In genomic region chr12:34398706-34399630, GRCh38 we compare ENCODE assay signal across 12 cellular contexts.
DNase-seq lines count a peak whose midpoint lies in the region; ATAC-seq and TF ChIP-seq lines count a peak whose summit lies in the region.
"Had no signal": no experiment of that assay in that cellular context is flagged by ENCODE, and none has a peak within 500 bp of the region (broad histone marks: within the 10 kb centered on the region; RNA-seq: fewer than 3 reads in every experiment).

No MANE protein-coding gene starts in this region.

- peaks cover 21% of the 10 kb centered on the region for H3K9me3 Mint-ChIP-seq in activated T-cell treated with anti-CD3 and anti-CD28 coated beads, Interleukin-2, amount 50 U/mL, for 24 hours

- H3K4me3 Mint-ChIP-seq in activated T-cell treated with anti-CD3 and anti-CD28 coated beads, Interleukin-2, amount 50 U/mL, for 24 hours: no peak overlapping the region
- H3K4me3 Mint-ChIP-seq: activated naive CD4-positive, alpha-beta T cell treated with anti-CD3 and anti-CD28 coated beads, Interleukin-2, amount 50 U/mL, for 24 hours had no signal

- WGBS in stomach, 5 donors: 63 to 71% (median 67%) methylated on average over 25 to 38 of the region's 38 CpGs

- H3K27ac Mint-ChIP-seq in activated T-cell treated with anti-CD3 and anti-CD28 coated beads, Interleukin-2, amount 50 U/mL, for 24 hours: no peak overlapping the region
- H3K27ac Mint-ChIP-seq: activated naive CD4-positive, alpha-beta T cell treated with anti-CD3 and anti-CD28 coated beads, Interleukin-2, amount 50 U/mL, for 24 hours had no signal

- no peaks in the 10 kb centered on the region for H3K4me1 ChIP-seq in stomach

- no peak overlapping the region for H3K4me3 ChIP-seq in stomach

- no peak for TF ChIP-seq POLR2A in stomach (IDR thresholded peaks at IDR 0.05)

- H3K36me3 Mint-ChIP-seq in activated T-cell treated with anti-CD3 and anti-CD28 coated beads, Interleukin-2, amount 50 U/mL, for 24 hours (ENCODE audit: low read depth): peaks cover 5% of the 10 kb centered on the region
- H3K36me3 Mint-ChIP-seq: activated naive CD4-positive, alpha-beta T cell treated with anti-CD3 and anti-CD28 coated beads, Interleukin-2, amount 50 U/mL, for 24 hours had no signal

- TF ChIP-seq CTCF in stomach (IDR thresholded peaks at IDR 0.05): no peak

- H3K9me3 ChIP-seq in stomach: peaks cover 11 to 100% (median 98%) of the 10 kb centered on the region in 4 donors

- no peak for TF ChIP-seq EP300 in stomach (IDR thresholded peaks at IDR 0.05)

- no peak overlapping the region for H3K27ac ChIP-seq in stomach

- no peaks in the 10 kb centered on the region for H3K4me1 Mint-ChIP-seq in activated T-cell treated with anti-CD3 and anti-CD28 coated beads, Interleukin-2, amount 50 U/mL, for 24 hours (ENCODE audit: low read depth)
- H3K4me1 Mint-ChIP-seq: activated naive CD4-positive, alpha-beta T cell treated with anti-CD3 and anti-CD28 coated beads, Interleukin-2, amount 50 U/mL, for 24 hours had no signal

- intact Hi-C loops in stomach (cut with DNase I; ENCODE audit: low total_unique reads): no loop called here

- no peaks in the 10 kb centered on the region for H3K36me3 ChIP-seq in stomach

- no peaks in the 10 kb centered on the region for H3K27me3 ChIP-seq in stomach

- no peak for ATAC-seq in HG02642 (IDR thresholded peaks at IDR 0.05; ENCODE audit: poor library complexity, unreplicated experiment)

- no peaks in the 10 kb centered on the region for H3K27me3 Mint-ChIP-seq in activated T-cell treated with anti-CD3 and anti-CD28 coated beads, Interleukin-2, amount 50 U/mL, for 24 hours
- H3K27me3 Mint-ChIP-seq: activated naive CD4-positive, alpha-beta T cell treated with anti-CD3 and anti-CD28 coated beads, Interleukin-2, amount 50 U/mL, for 24 hours had no signal

- DNase-seq in activated T-cell treated with anti-CD3 and anti-CD28 coated beads, Interleukin-2, amount 50 U/mL, for 24 hours: peak; percentile 20
- DNase-seq in activated T-cell treated with anti-CD3 and anti-CD28 coated beads for 4 hours (no peak), iPS-NIHi11 (ENCODE audit: low spot score) (peak; percentile 1), stomach (peak; percentile 16), NCI-H1092 (lab: John Stamatoyannopoulos, UW) (no peak)
- peak; percentile 32 for DNase-seq in activated CD8-positive, alpha-beta memory T cell treated with anti-CD3 and anti-CD28 coated beads for 24 hours
- no peak for DNase-seq in stimulated activated naive CD4-positive, alpha-beta T cell (lab: John Stamatoyannopoulos, UW)
- DNase-seq: midbrain, NCI-H2081 treated with DMSO at 0.1 percent for 48 hours, T-helper 9 cell had no signal

Comparison
In these comparisons a context has a peak if more than half of its experiments do, and no peak if none do; other contexts are left out.
1. DNase-seq: peak in activated T-cell treated with anti-CD3 and anti-CD28 coated beads, Interleukin-2, amount 50 U/mL, for 24 hours (single experiment), activated CD8-positive, alpha-beta memory T cell treated with anti-CD3 and anti-CD28 coated beads for 24 hours (single experiment), iPS-NIHi11 (single experiment) and stomach (single experiment); none in activated T-cell treated with anti-CD3 and anti-CD28 coated beads for 4 hours (single experiment), stimulated activated naive CD4-positive, alpha-beta T cell (0 of 6) and NCI-H1092 (single experiment).